ENCODE assay signal across 13 cellular contexts in genomic region chr16:14088155-14088753, GRCh38. TPM values are rescaled to one million over a fixed set of nuclear protein-coding genes. Genes with fewer than 3 reads are reported as not detected.
DNase-seq lines count a peak whose midpoint lies in the region; ATAC-seq and TF ChIP-seq lines count a peak whose summit lies in the region.
"Had no signal": no experiment of that assay in that cellular context is flagged by ENCODE, and none has a peak within 500 bp of the region (broad histone marks: within the 10 kb centered on the region; RNA-seq: fewer than 3 reads in every experiment).

No MANE protein-coding gene starts in this region.

- H3K36me3 Mint-ChIP-seq in brain (peaks cover 27% of the 10 kb centered on the region), H9 (ENCODE audit: insufficient read depth in 1 of 3, low read depth in 3 of 3) (peaks cover 4 to 14% (median 6%) of the 10 kb centered on the region in 3 experiments; a peak in 5 of 7 replicates)
- no peaks in the 10 kb centered on the region for H3K36me3 Mint-ChIP-seq in effector memory CD8-positive, alpha-beta T cell (ENCODE audit: insufficient read depth)

- H3K4me2 ChIP-seq in H9 (ENCODE audit: insufficient read depth, insufficient read length, low read length), result no peak overlapping the region

- H2BK15ac ChIP-seq in H9 (ENCODE audit: low read depth, low read length), result no peak overlapping the region

- no peaks in the 10 kb centered on the region for H3K9me3 ChIP-seq in H9 (ENCODE audit: control insufficient read depth, low read depth, low read length)

- no peak overlapping the region for H3K4me3 ChIP-seq in skeletal muscle cell (ENCODE audit: low read depth, low read length)

- H3K79me2 ChIP-seq in H9 (ENCODE audit: insufficient read depth, low read length), result peaks cover 7% of the 10 kb centered on the region

- no peak overlapping the region for H3K56ac ChIP-seq in H9 (ENCODE audit: insufficient read length, low read depth, low read length)

- no peak overlapping the region for H3T11ph ChIP-seq in H9 (ENCODE audit: low read length)

- no peak overlapping the region for H4K5ac ChIP-seq in H9 (ENCODE audit: insufficient read length, low read depth, low read length)

- no peak overlapping the region for H2AK5ac ChIP-seq in H9 (ENCODE audit: insufficient read length, low read length)

- H3K4me1 Mint-ChIP-seq in brain (peaks cover 39% of the 10 kb centered on the region), H9 (peaks cover 7 to 10% of the 10 kb centered on the region in 2 experiments)
- H3K4me1 Mint-ChIP-seq in effector memory CD8-positive, alpha-beta T cell (ENCODE audit: low read depth in 2 of 2), result peaks cover 7 to 8% of the 10 kb centered on the region in 2 donors

- H2BK120ac ChIP-seq in H9 (ENCODE audit: low read depth, low read length, poor library complexity, severe bottlenecking), result no peak overlapping the region

- H3K27me3 ChIP-seq in H9 (ENCODE audit: insufficient read depth, low read length), result no peaks in the 10 kb centered on the region

- no peaks in the 10 kb centered on the region for H3K27me3 Mint-ChIP-seq in brain
- no peaks in the 10 kb centered on the region for H3K27me3 Mint-ChIP-seq in H9 (ENCODE audit: low read depth)
- no peaks in the 10 kb centered on the region for H3K27me3 Mint-ChIP-seq in effector memory CD8-positive, alpha-beta T cell
- H3K27me3 Mint-ChIP-seq: activated CD4-positive, alpha-beta memory T cell treated with anti-CD3 and anti-CD28 coated beads for 36 hours; CD4-positive, alpha-beta T cell; stimulated activated naive CD8-positive, alpha-beta T cell treated with anti-CD3 and anti-CD28 coated beads, Interleukin-15, amount 100 ng/mL, for 72 hours had no signal

- H4K91ac ChIP-seq in H9 (ENCODE audit: insufficient read length, low read depth, low read length), result no peak overlapping the region

- H3K79me1 ChIP-seq in H9 (ENCODE audit: insufficient read depth, low read depth, low read length, poor library complexity, severe bottlenecking), result peaks cover 12% of the 10 kb centered on the region

- H3K9me3 Mint-ChIP-seq in brain (no peaks in the 10 kb centered on the region), H9 (no peaks in the 10 kb centered on the region)
- H3K9me3 Mint-ChIP-seq in effector memory CD8-positive, alpha-beta T cell, result no peaks in the 10 kb centered on the region
- H3K9me3 Mint-ChIP-seq: activated CD4-positive, alpha-beta memory T cell treated with anti-CD3 and anti-CD28 coated beads for 36 hours; CD4-positive, alpha-beta T cell; stimulated activated naive CD8-positive, alpha-beta T cell treated with anti-CD3 and anti-CD28 coated beads, Interleukin-15, amount 100 ng/mL, for 72 hours had no signal

- no peak for TF ChIP-seq CTCF in brain (conservative IDR thresholded peaks at IDR 0.05)
- no peak for TF ChIP-seq CTCF in H9 (conservative IDR thresholded peaks at IDR 0.05)

- intact Hi-C loops in left ventricle myocardium superior (cut with micrococcal nuclease), result loop anchor here (10.0 kb wide), 1 partner anchor 163 kb away; the partner anchor contains the start of gene ERCC4

- ATAC-seq in left ventricle myocardium superior (peak; percentile 92), HG02870 (IDR thresholded peaks at IDR 0.05; ENCODE audit: unreplicated experiment) (no peak)
- no peak for ATAC-seq in effector memory CD8-positive, alpha-beta T cell (replicated peaks)
- ATAC-seq: stimulated activated naive CD8-positive, alpha-beta T cell treated with anti-CD3 and anti-CD28 coated beads, Interleukin-15, amount 100 ng/mL, for 72 hours had no signal

- no peak overlapping the region for H3K14ac ChIP-seq in H9 (ENCODE audit: insufficient read depth, low read length)

- H3K23ac ChIP-seq in H9 (ENCODE audit: insufficient read length, low read depth, low read length), result no peak overlapping the region

- no peak overlapping the region for H2BK20ac ChIP-seq in H9 (ENCODE audit: low read depth, low read length, poor library complexity, severe bottlenecking)

- H3K23me2 ChIP-seq in H9 (ENCODE audit: insufficient read length, low read depth, low read length, poor library complexity, severe bottlenecking), result no peaks in the 10 kb centered on the region

- H3K4ac ChIP-seq in H9 (ENCODE audit: low read depth, low read length), result no peak overlapping the region

- DNase-seq in HCEC 1CT (peak; percentile 27), left ventricle myocardium superior (peak; percentile 50), skeletal muscle cell (ENCODE audit: low read depth) (peak; percentile 53), NCI-H2196 treated with DMSO at 0.1 percent for 48 hours (lab: John Stamatoyannopoulos, UW; ENCODE audit: unreplicated experiment) (no peak), H9 (no peak)
- no peak for DNase-seq in effector memory CD8-positive, alpha-beta T cell
- DNase-seq: activated CD4-positive, alpha-beta memory T cell treated with anti-CD3 and anti-CD28 coated beads for 36 hours; activated naive CD4-positive, alpha-beta T cell treated with anti-CD3 and anti-CD28 coated beads, Interleukin-2, amount 50 U/mL, for 16 hours; CD4-positive, alpha-beta T cell; islet precursor cell; stimulated activated naive CD8-positive, alpha-beta T cell treated with anti-CD3 and anti-CD28 coated beads, Interleukin-15, amount 100 ng/mL, for 72 hours had no signal

- no peaks in the 10 kb centered on the region for H4K20me1 ChIP-seq in H9 (ENCODE audit: control insufficient read depth, insufficient read depth, insufficient read length)

- H3K9ac ChIP-seq in H9 (ENCODE audit: extremely low read depth, insufficient read length, low read length), result no peak overlapping the region

- H3K18ac ChIP-seq in H9 (ENCODE audit: insufficient read length, low read depth, low read length), result no peak overlapping the region

- no peak overlapping the region for H4K8ac ChIP-seq in H9 (replicated peaks; ENCODE audit: insufficient read length, low read depth, low read length)

- no peaks in the 10 kb centered on the region; the same call in 1 of the 2 replicates for H3K4me1 ChIP-seq in H9 (ENCODE audit: insufficient read depth, low read length)

- H3K27ac Mint-ChIP-seq in brain (peak overlapping the region in 4 of 5 experiments; percentile 21 to 77 (median 58)), H9 (peak overlapping the region in 1 of 3 experiments; percentile 59; a peak in 2 of 7 replicates)
- H3K27ac Mint-ChIP-seq in effector memory CD8-positive, alpha-beta T cell, result no peak overlapping the region
- H3K27ac Mint-ChIP-seq: activated CD4-positive, alpha-beta memory T cell treated with anti-CD3 and anti-CD28 coated beads for 36 hours; CD4-positive, alpha-beta T cell had no signal

- H3K27ac ChIP-seq in H9 (ENCODE audit: insufficient read length, low read depth, low read length), result no peak overlapping the region

- H2AFZ ChIP-seq in H9 (ENCODE audit: low read length), result no peak overlapping the region

- no CpG with 5 or more reads among the region's 6 CpGs for WGBS in H9 (ENCODE audit: extremely low coverage, insufficient read length, low lambda C conversion rate)

- H2BK5ac ChIP-seq in H9 (ENCODE audit: insufficient read length, low read length), result no peak overlapping the region

- no peak overlapping the region for H2BK12ac ChIP-seq in H9 (ENCODE audit: insufficient read length, low read depth, low read length)

- H3K4me3 Mint-ChIP-seq in brain (peak overlapping the region in 2 of 5 experiments; percentile 58 to 67), H9 (no peak overlapping the region)
- no peak overlapping the region for H3K4me3 Mint-ChIP-seq in effector memory CD8-positive, alpha-beta T cell
- H3K4me3 Mint-ChIP-seq: activated CD4-positive, alpha-beta memory T cell treated with anti-CD3 and anti-CD28 coated beads for 36 hours; CD4-positive, alpha-beta T cell; stimulated activated naive CD8-positive, alpha-beta T cell treated with anti-CD3 and anti-CD28 coated beads, Interleukin-15, amount 100 ng/mL, for 72 hours had no signal

RNA-seq across cellular contexts. Expression of gene MRTFB, which starts 17.1 kb away (rescaled TPM):
- polyA plus RNA-seq in brain (ENCODE audit: insufficient read depth, low read depth, low replicate concordance), result 15.6 TPM
- 26.2 TPM for total RNA-seq in left ventricle myocardium superior
- total RNA-seq in H9 (2021), result 27.3 and 29.9 TPM in 2 replicates

Comparison
In these comparisons a context has a peak if more than half of its experiments do, and no peak if none do; other contexts are left out.
1. DNase-seq: peak in HCEC 1CT (single experiment), left ventricle myocardium superior (single experiment) and skeletal muscle cell (single experiment); none in NCI-H2196 treated with DMSO at 0.1 percent for 48 hours (single experiment), H9 (single experiment) and effector memory CD8-positive, alpha-beta T cell (0 of 3).
2. H3K27ac Mint-ChIP-seq: peak in brain (4 of 5); none in effector memory CD8-positive, alpha-beta T cell (0 of 2).